Comparison of ENCODE assay signal across 36 cellular contexts in the genomic region with DNA sequence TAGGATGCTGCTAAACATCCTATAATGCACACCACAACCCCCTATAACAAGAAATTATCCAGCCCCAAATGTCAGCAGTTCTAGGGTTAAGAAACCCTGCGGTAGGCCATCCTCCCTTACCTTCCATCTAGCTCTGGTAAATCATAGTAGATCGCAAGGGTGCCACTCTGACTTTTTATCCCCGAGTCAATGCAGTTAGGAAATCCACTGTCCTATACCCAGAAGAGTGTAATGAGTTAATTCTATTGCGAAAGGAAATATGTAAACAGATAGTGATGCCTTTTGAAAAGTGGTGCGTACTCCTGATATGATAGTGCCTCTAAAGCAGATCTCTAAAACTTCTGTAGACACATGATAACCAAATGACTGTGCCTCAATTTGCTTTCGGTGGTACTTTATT.
"Had no signal": no experiment of that assay in that cellular context is flagged by ENCODE, and none has a peak within 500 bp of the region (broad histone marks: within the 10 kb centered on the region; RNA-seq: fewer than 3 reads in every experiment).

No MANE protein-coding gene starts in this region.

- DNase-seq: activated B cell treated with CpG ODN at 0.5 μM for 24 hours; activated CD4-positive, alpha-beta memory T cell treated with anti-CD3 and anti-CD28 coated beads for 36 hours; activated CD4-positive, alpha-beta T cell treated with anti-CD3 and anti-CD28 coated beads for 4 hours; activated CD4-positive, alpha-beta T cell treated with anti-CD3 and anti-CD28 coated beads, Interleukin-2, amount 50 U/mL, for 1 hour; activated CD4-positive, CD25-positive, alpha-beta regulatory T cell treated with anti-CD3 and anti-CD28 coated beads, Interleukin-2, amount 50 U/mL, for 72 hours; activated CD8-positive, alpha-beta memory T cell treated with anti-CD3 and anti-CD28 coated beads, Interleukin-2, amount 50 U/mL, for 4 hours; activated effector memory CD4-positive, alpha-beta T cell treated with Interleukin-2 at 50 U/mL for 16 hours; activated naive CD4-positive, alpha-beta T cell treated with anti-CD3 and anti-CD28 coated beads, Interleukin-2, amount 10 ng/mL, durations not matched to agents 7 days and 5 days; activated naive CD8-positive, alpha-beta T cell treated with anti-CD3 and anti-CD28 coated beads, Interleukin-2, amount 50 U/mL, for 24 hours; activated T-cell treated with anti-CD3 and anti-CD28 coated beads for 4 hours; activated T-cell treated with anti-CD3 and anti-CD28 coated beads, Interleukin-2, amount 50 U/mL, for 4 hours; amniotic stem cell; aorta; brain microvascular endothelial cell; MM.1S; NCI-H1092 treated with DMSO at 0.1 percent for 48 hours; NCI-H1417; NCI-H146; NCI-H187; NCI-H2029 treated with DMSO at 0.1 percent for 48 hours; NCI-H2107; NCI-H2171; NCI-H510A; NCI-H526; NCI-H748 treated with DMSO at 0.1 percent for 48 hours; NK-92 treated with Interleukin-12 subunit alpha and Interleukin-12 subunit beta, amount 100 ng/mL, for 24 hours; PC-9; SIG-M5; T-cell; T-helper 17 cell had no signal

- H3K4me2 ChIP-seq: PC-9 had no signal

- FAIRE-seq: RCC 7860 had no signal

- H3K27me3 ChIP-seq: brain microvascular endothelial cell, cardiac muscle cell had no signal

- H3K4me3 ChIP-seq: cardiac muscle cell, PC-9 had no signal

- ATAC-seq: activated naive CD8-positive, alpha-beta T cell treated with anti-CD3 and anti-CD28 coated beads, Interleukin-2, amount 50 U/mL, for 24 hours; activated T-cell treated with anti-CD3 and anti-CD28 coated beads, Interleukin-2, amount 50 U/mL, for 4 hours; Right ventricle myocardium inferior; SK-N-SH treated with all-trans-retinoic acid at 6 μM for 48 hours; T-cell; T-helper 17 cell had no signal

- H3K27ac ChIP-seq: brain microvascular endothelial cell, cardiac muscle cell, PC-9, RWPE1, VCaP had no signal

- H2AFZ ChIP-seq: PC-9 had no signal
